1 cellular context compared by ENCODE assay signal in genomic region chr1:201493026-201493656, GRCh38.
TF ChIP-seq lines count a peak whose summit lies in the region.
"Not testable (repeated sequence)": the region's sequence is repeated elsewhere in the genome, so short reads cannot be mapped to it uniquely, and the experiment has no call there.

No MANE protein-coding gene starts in this region.

TF ChIP-seq in K562, 482 proteins besides CTCF, POLR2A, EP300 and RAD21:
- TF ChIP-seq ATF3 (IDR thresholded peaks at IDR 0.05) (peak; percentile 89), ZFP36 (IDR thresholded peaks at IDR 0.05; ENCODE audit: low read depth, low read length, partially characterized antibody) (peak; percentile 9), ZNF431 (CRISPR knock-in tag; IDR thresholded peaks at IDR 0.05) (peak; percentile 97), JUND (IDR thresholded peaks at IDR 0.05; ENCODE audit: borderline replicate concordance, low read depth, low read length) (peak; percentile 68), JUND (tag; IDR thresholded peaks at IDR 0.05; ENCODE audit: borderline replicate concordance, low read depth, low read length) (peak; percentile 43; the same call in 1 of the 3 replicates), TCF3 (CRISPR knock-in tag; IDR thresholded peaks at IDR 0.05) (0 out of 2 replicates have a peak, but pooled peaks have one; percentile 16), RCOR1 (IDR thresholded peaks at IDR 0.05; ENCODE audit: borderline replicate concordance in 1 of 2, low read depth in 2 of 2, low read length in 2 of 2) (peak in 1 of 2 experiments; percentile 49; a peak in 1 of 4 replicates), ATF7 (IDR thresholded peaks at IDR 0.05) (peak; percentile 87), CBFA2T3 (IDR thresholded peaks at IDR 0.05) (peak; percentile 54), CREM (IDR thresholded peaks at IDR 0.05; ENCODE audit: low read depth) (0 out of 2 replicates have a peak, but pooled peaks have one; percentile 17), TAL1 (IDR thresholded peaks at IDR 0.05) (0 out of 2 replicates have a peak, but pooled peaks have one; percentile 4), TRIM24 (IDR thresholded peaks at IDR 0.05) (peak in 1 of 2 experiments; percentile 30; a peak in 2 of 4 replicates), NFIC (IDR thresholded peaks at IDR 0.05) (peak; percentile 57)
- TF ChIP-seq ATF3 (CRISPR knock-in tag; conservative IDR thresholded peaks at IDR 0.05): not testable (repeated sequence)
